Comparison of ENCODE assay signal across 8 cellular contexts in genomic region chr13:72643339-72643989, GRCh38.
DNase-seq lines count a peak whose midpoint lies in the region; ATAC-seq and TF ChIP-seq lines count a peak whose summit lies in the region.

No MANE protein-coding gene starts in this region.

- CTCF ChIA-PET in activated CD4-positive, alpha-beta T cell treated with anti-CD3 and anti-CD28 coated beads for 36 hours (lab: Charles Lee): interaction anchor here (0.7 to 2.1 kb wide), 7 partner anchors 8 to 123 kb away, joined by 3 to 11 read pairs (median 3); no protein-coding TSS in a partner anchor

- ATAC-seq in CD4-positive, CD25-positive, alpha-beta regulatory T cell (ENCODE audit: low read depth in 2 of 2): no peak
- peak; percentile 66 for ATAC-seq in GM18868 (IDR thresholded peaks at IDR 0.05; ENCODE audit: unreplicated experiment)
- peak; percentile 47 for ATAC-seq in activated CD4-positive, alpha-beta T cell treated with anti-CD3 and anti-CD28 coated beads for 36 hours
- no peak for ATAC-seq in HG03457 (IDR thresholded peaks at IDR 0.05; ENCODE audit: unreplicated experiment)

- H3K27me3 Mint-ChIP-seq in CD4-positive, CD25-positive, alpha-beta regulatory T cell: peaks cover 12% of the 10 kb centered on the region
- peaks cover 3% of the 10 kb centered on the region for H3K27me3 Mint-ChIP-seq in activated CD4-positive, alpha-beta T cell treated with anti-CD3 and anti-CD28 coated beads for 36 hours
- no peaks in the 10 kb centered on the region for H3K27me3 Mint-ChIP-seq in endothelial cell (ENCODE audit: unreplicated experiment)
- no peaks in the 10 kb centered on the region for H3K27me3 Mint-ChIP-seq in neural crest cell (ENCODE audit: low read depth)

- H3K9me3 ChIP-seq in CD4-positive, CD25-positive, alpha-beta regulatory T cell (ENCODE audit: control insufficient read depth in 2 of 2, low read length in 2 of 2): no peaks in the 10 kb centered on the region

- peak; percentile 4 to 61 (median 21) for DNase-seq in CD4-positive, CD25-positive, alpha-beta regulatory T cell
- DNase-seq in activated CD4-positive, alpha-beta T cell treated with anti-CD3 and anti-CD28 coated beads for 36 hours: peak; percentile 80
- DNase-seq in endothelial cell (ENCODE audit: low spot score): peak; percentile 64
- peak; percentile 51 for DNase-seq in neural crest cell (ENCODE audit: low read depth, low spot score)
- no peak for DNase-seq in NCI-H524 treated with DMSO at 0.1 percent for 48 hours (lab: John Stamatoyannopoulos, UW)

- POLR2A ChIA-PET in activated CD4-positive, alpha-beta T cell treated with anti-CD3 and anti-CD28 coated beads for 36 hours (lab: Charles Lee): no interaction called here

- TF ChIP-seq CTCF in LNCAP (IDR thresholded peaks at IDR 0.05) (peak; percentile 37; the same call in 1 of the 2 replicates), endothelial cell (IDR thresholded peaks at IDR 0.05; ENCODE audit: unreplicated experiment) (peak; percentile 81), neural crest cell (conservative IDR thresholded peaks at IDR 0.05) (peak; percentile 78)

- no peaks in the 10 kb centered on the region for H3K36me3 ChIP-seq in CD4-positive, CD25-positive, alpha-beta regulatory T cell (ENCODE audit: control insufficient read depth, insufficient read depth, low read length)

- H3K4me3 Mint-ChIP-seq in CD4-positive, CD25-positive, alpha-beta regulatory T cell: no peak overlapping the region
- no peak overlapping the region for H3K4me3 Mint-ChIP-seq in activated CD4-positive, alpha-beta T cell treated with anti-CD3 and anti-CD28 coated beads for 36 hours
- no peak overlapping the region for H3K4me3 Mint-ChIP-seq in endothelial cell (ENCODE audit: unreplicated experiment)
- no peak overlapping the region for H3K4me3 Mint-ChIP-seq in neural crest cell

- intact Hi-C loops in activated CD4-positive, alpha-beta T cell treated with anti-CD3 and anti-CD28 coated beads for 36 hours (cut with DNase I, micrococcal nuclease): loop anchor here in 1 of 2 experiments (2.0 kb wide), 2 partner anchors 83 to 1065 kb away; partner anchors contain the start of genes BORA and MZT1

- no peak overlapping the region for H3K27ac Mint-ChIP-seq in CD4-positive, CD25-positive, alpha-beta regulatory T cell
- no peak overlapping the region for H3K27ac Mint-ChIP-seq in activated CD4-positive, alpha-beta T cell treated with anti-CD3 and anti-CD28 coated beads for 36 hours
- H3K27ac Mint-ChIP-seq in endothelial cell (ENCODE audit: unreplicated experiment) (no peak overlapping the region), neural crest cell (ENCODE audit: unreplicated experiment) (no peak overlapping the region)

- H3K4me3 ChIP-seq in CD4-positive, CD25-positive, alpha-beta regulatory T cell (ENCODE audit: low read depth, low read length): no peak overlapping the region

- H3K36me3 Mint-ChIP-seq in CD4-positive, CD25-positive, alpha-beta regulatory T cell: no peaks in the 10 kb centered on the region
- no peaks in the 10 kb centered on the region for H3K36me3 Mint-ChIP-seq in activated CD4-positive, alpha-beta T cell treated with anti-CD3 and anti-CD28 coated beads for 36 hours (ENCODE audit: low read depth)
- H3K36me3 Mint-ChIP-seq in endothelial cell (ENCODE audit: low read depth, unreplicated experiment) (no peaks in the 10 kb centered on the region), neural crest cell (ENCODE audit: low read depth) (no peaks in the 10 kb centered on the region)

- no peaks in the 10 kb centered on the region for H3K4me1 Mint-ChIP-seq in CD4-positive, CD25-positive, alpha-beta regulatory T cell
- H3K4me1 Mint-ChIP-seq in activated CD4-positive, alpha-beta T cell treated with anti-CD3 and anti-CD28 coated beads for 36 hours: no peaks in the 10 kb centered on the region
- H3K4me1 Mint-ChIP-seq in endothelial cell (ENCODE audit: unreplicated experiment) (no peaks in the 10 kb centered on the region), neural crest cell (no peaks in the 10 kb centered on the region)

- H3K27me3 ChIP-seq in CD4-positive, CD25-positive, alpha-beta regulatory T cell (ENCODE audit: control insufficient read depth, insufficient read depth, low read length): peaks cover 5% of the 10 kb centered on the region

- no peaks in the 10 kb centered on the region for H3K4me1 ChIP-seq in CD4-positive, CD25-positive, alpha-beta regulatory T cell (ENCODE audit: control insufficient read depth, insufficient read depth, low read length, poor library complexity, severe bottlenecking)

- H3K27ac ChIP-seq in CD4-positive, CD25-positive, alpha-beta regulatory T cell (ENCODE audit: insufficient read depth, low read length, poor library complexity, severe bottlenecking): no peak overlapping the region

- H3K9me3 Mint-ChIP-seq in CD4-positive, CD25-positive, alpha-beta regulatory T cell: peaks cover 0 to 2% (median 0%) of the 10 kb centered on the region in 7 donors
- no peaks in the 10 kb centered on the region for H3K9me3 Mint-ChIP-seq in activated CD4-positive, alpha-beta T cell treated with anti-CD3 and anti-CD28 coated beads for 36 hours (ENCODE audit: low read depth)
- no peaks in the 10 kb centered on the region for H3K9me3 Mint-ChIP-seq in endothelial cell (ENCODE audit: unreplicated experiment)
- H3K9me3 Mint-ChIP-seq in neural crest cell: no peaks in the 10 kb centered on the region

Comparison
In these comparisons a context has a peak if more than half of its experiments do, and no peak if none do; other contexts are left out.
1. ATAC-seq: peak in GM18868 (single experiment) and activated CD4-positive, alpha-beta T cell treated with anti-CD3 and anti-CD28 coated beads for 36 hours (single experiment); none in CD4-positive, CD25-positive, alpha-beta regulatory T cell (0 of 2) and HG03457 (single experiment).
2. Peak in every context shown above with its lines, with median percentiles within 50 percentile points of each other: CTCF ChIP-seq.